ENCODE assay signal across 1 cellular context in the genomic region with DNA sequence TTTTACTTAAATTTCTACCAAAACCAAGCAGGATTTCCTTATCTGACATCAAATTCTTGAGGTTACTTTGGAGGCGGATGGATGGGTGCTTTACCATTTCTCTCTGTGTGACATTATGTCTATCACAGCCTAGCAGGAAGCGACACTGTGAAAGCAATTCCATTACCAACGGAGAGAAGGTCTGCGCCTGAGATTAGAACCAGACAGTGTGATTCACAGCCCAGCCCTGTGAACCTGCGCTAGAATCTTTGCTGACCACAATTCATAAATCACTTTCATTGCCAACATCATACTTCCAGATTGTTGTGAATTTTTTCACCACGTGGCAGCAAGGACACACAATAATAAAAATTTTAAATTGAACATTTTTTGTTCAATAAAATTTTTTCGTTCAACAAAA.
TF ChIP-seq lines count a peak whose summit lies in the region.

No MANE protein-coding gene starts in this region.

TF ChIP-seq in K562, 482 proteins besides CTCF, POLR2A, EP300 and RAD21 (continued from another document and continues in another):
- TF ChIP-seq, protein P1, sequence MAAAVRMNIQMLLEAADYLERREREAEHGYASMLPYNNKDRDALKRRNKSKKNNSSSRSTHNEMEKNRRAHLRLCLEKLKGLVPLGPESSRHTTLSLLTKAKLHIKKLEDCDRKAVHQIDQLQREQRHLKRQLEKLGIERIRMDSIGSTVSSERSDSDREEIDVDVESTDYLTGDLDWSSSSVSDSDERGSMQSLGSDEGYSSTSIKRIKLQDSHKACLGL (CRISPR knock-in tag; IDR thresholded peaks at IDR 0.05; ENCODE audit: borderline replicate concordance, poor library complexity, severe bottlenecking): no peak
- TF ChIP-seq, protein P2, sequence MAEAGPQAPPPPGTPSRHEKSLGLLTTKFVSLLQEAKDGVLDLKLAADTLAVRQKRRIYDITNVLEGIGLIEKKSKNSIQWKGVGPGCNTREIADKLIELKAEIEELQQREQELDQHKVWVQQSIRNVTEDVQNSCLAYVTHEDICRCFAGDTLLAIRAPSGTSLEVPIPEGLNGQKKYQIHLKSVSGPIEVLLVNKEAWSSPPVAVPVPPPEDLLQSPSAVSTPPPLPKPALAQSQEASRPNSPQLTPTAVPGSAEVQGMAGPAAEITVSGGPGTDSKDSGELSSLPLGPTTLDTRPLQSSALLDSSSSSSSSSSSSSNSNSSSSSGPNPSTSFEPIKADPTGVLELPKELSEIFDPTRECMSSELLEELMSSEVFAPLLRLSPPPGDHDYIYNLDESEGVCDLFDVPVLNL (CRISPR knock-in tag; IDR thresholded peaks at IDR 0.05; ENCODE audit: low read depth): no peak
- TF ChIP-seq, protein P3, sequence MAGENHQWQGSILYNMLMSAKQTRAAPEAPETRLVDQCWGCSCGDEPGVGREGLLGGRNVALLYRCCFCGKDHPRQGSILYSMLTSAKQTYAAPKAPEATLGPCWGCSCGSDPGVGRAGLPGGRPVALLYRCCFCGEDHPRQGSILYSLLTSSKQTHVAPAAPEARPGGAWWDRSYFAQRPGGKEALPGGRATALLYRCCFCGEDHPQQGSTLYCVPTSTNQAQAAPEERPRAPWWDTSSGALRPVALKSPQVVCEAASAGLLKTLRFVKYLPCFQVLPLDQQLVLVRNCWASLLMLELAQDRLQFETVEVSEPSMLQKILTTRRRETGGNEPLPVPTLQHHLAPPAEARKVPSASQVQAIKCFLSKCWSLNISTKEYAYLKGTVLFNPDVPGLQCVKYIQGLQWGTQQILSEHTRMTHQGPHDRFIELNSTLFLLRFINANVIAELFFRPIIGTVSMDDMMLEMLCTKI (IDR thresholded peaks at IDR 0.05; ENCODE audit: partially characterized antibody): no peak
- TF ChIP-seq PHF8 (IDR thresholded peaks at IDR 0.05; ENCODE audit: borderline replicate concordance, low read length) (no peak), GTF2F1 (IDR thresholded peaks at IDR 0.05; ENCODE audit: low read depth, low read length) (no peak), EWSR1 (IDR thresholded peaks at IDR 0.05; ENCODE audit: borderline replicate concordance, low read depth, partially characterized antibody) (no peak), CEBPG (CRISPR knock-in tag; IDR thresholded peaks at IDR 0.05) (no peak), CEBPG (tag; conservative IDR thresholded peaks at IDR 0.05 in 1 of 2, IDR thresholded peaks at IDR 0.05 in 1 of 2) (no peak), BRD9 (IDR thresholded peaks at IDR 0.05; ENCODE audit: low read depth, partially characterized antibody) (no peak), ZFPM2 (CRISPR knock-in tag; IDR thresholded peaks at IDR 0.05) (no peak), KDM2B (CRISPR knock-in tag; IDR thresholded peaks at IDR 0.05) (no peak), ZNF696 (CRISPR knock-in tag; conservative IDR thresholded peaks at IDR 0.05) (no peak), MTF1 (CRISPR knock-in tag; IDR thresholded peaks at IDR 0.05; ENCODE audit: borderline replicate concordance) (no peak), ZNF431 (CRISPR knock-in tag; IDR thresholded peaks at IDR 0.05) (no peak), ZNF174 (CRISPR knock-in tag; IDR thresholded peaks at IDR 0.05) (no peak), PRMT5 (CRISPR knock-in tag; IDR thresholded peaks at IDR 0.05) (no peak), CXXC5 (CRISPR knock-in tag; IDR thresholded peaks at IDR 0.05) (peak; percentile 77), YBX1 (IDR thresholded peaks at IDR 0.05) (no peak), BRD4 (IDR thresholded peaks at IDR 0.05) (no peak), HNRNPK (IDR thresholded peaks at IDR 0.05; ENCODE audit: low read depth, low read length, poor library complexity, severe bottlenecking) (no peak), JUN (IDR thresholded peaks at IDR 0.05; ENCODE audit: borderline replicate concordance, low read depth, low read length) (no peak; the same call in 1 of the 2 replicates), JUN (CRISPR knock-in tag; IDR thresholded peaks at IDR 0.05; ENCODE audit: borderline replicate concordance) (no peak), DPF2 (IDR thresholded peaks at IDR 0.05) (peak; percentile 90), POLR2H (tag; IDR thresholded peaks at IDR 0.05; ENCODE audit: low read depth) (0 out of 2 replicates have a peak, but pooled peaks have one; percentile 46), ZNF133 (CRISPR knock-in tag; IDR thresholded peaks at IDR 0.05) (no peak)
- TF ChIP-seq, protein P4, sequence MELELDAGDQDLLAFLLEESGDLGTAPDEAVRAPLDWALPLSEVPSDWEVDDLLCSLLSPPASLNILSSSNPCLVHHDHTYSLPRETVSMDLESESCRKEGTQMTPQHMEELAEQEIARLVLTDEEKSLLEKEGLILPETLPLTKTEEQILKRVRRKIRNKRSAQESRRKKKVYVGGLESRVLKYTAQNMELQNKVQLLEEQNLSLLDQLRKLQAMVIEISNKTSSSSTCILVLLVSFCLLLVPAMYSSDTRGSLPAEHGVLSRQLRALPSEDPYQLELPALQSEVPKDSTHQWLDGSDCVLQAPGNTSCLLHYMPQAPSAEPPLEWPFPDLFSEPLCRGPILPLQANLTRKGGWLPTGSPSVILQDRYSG (tag; conservative IDR thresholded peaks at IDR 0.05; ENCODE audit: low read depth): no peak
- TF ChIP-seq, protein P5, sequence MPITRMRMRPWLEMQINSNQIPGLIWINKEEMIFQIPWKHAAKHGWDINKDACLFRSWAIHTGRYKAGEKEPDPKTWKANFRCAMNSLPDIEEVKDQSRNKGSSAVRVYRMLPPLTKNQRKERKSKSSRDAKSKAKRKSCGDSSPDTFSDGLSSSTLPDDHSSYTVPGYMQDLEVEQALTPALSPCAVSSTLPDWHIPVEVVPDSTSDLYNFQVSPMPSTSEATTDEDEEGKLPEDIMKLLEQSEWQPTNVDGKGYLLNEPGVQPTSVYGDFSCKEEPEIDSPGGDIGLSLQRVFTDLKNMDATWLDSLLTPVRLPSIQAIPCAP (CRISPR knock-in tag; IDR thresholded peaks at IDR 0.05; ENCODE audit: borderline replicate concordance): no peak
- TF ChIP-seq, protein P6, sequence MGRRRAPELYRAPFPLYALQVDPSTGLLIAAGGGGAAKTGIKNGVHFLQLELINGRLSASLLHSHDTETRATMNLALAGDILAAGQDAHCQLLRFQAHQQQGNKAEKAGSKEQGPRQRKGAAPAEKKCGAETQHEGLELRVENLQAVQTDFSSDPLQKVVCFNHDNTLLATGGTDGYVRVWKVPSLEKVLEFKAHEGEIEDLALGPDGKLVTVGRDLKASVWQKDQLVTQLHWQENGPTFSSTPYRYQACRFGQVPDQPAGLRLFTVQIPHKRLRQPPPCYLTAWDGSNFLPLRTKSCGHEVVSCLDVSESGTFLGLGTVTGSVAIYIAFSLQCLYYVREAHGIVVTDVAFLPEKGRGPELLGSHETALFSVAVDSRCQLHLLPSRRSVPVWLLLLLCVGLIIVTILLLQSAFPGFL (CRISPR knock-in tag; IDR thresholded peaks at IDR 0.05): no peak
- TF ChIP-seq, protein P7, sequence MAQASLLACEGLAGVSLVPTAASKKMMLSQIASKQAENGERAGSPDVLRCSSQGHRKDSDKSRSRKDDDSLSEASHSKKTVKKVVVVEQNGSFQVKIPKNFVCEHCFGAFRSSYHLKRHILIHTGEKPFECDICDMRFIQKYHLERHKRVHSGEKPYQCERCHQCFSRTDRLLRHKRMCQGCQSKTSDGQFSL (CRISPR knock-in tag; IDR thresholded peaks at IDR 0.05): no peak
- TF ChIP-seq, protein P7 (tag; IDR thresholded peaks at IDR 0.05): no peak
- TF ChIP-seq, protein P8, sequence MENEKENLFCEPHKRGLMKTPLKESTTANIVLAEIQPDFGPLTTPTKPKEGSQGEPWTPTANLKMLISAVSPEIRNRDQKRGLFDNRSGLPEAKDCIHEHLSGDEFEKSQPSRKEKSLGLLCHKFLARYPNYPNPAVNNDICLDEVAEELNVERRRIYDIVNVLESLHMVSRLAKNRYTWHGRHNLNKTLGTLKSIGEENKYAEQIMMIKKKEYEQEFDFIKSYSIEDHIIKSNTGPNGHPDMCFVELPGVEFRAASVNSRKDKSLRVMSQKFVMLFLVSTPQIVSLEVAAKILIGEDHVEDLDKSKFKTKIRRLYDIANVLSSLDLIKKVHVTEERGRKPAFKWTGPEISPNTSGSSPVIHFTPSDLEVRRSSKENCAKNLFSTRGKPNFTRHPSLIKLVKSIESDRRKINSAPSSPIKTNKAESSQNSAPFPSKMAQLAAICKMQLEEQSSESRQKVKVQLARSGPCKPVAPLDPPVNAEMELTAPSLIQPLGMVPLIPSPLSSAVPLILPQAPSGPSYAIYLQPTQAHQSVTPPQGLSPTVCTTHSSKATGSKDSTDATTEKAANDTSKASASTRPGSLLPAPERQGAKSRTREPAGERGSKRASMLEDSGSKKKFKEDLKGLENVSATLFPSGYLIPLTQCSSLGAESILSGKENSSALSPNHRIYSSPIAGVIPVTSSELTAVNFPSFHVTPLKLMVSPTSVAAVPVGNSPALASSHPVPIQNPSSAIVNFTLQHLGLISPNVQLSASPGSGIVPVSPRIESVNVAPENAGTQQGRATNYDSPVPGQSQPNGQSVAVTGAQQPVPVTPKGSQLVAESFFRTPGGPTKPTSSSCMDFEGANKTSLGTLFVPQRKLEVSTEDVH (IDR thresholded peaks at IDR 0.05; ENCODE audit: low read depth, partially characterized antibody): no peak
- TF ChIP-seq, protein P9, sequence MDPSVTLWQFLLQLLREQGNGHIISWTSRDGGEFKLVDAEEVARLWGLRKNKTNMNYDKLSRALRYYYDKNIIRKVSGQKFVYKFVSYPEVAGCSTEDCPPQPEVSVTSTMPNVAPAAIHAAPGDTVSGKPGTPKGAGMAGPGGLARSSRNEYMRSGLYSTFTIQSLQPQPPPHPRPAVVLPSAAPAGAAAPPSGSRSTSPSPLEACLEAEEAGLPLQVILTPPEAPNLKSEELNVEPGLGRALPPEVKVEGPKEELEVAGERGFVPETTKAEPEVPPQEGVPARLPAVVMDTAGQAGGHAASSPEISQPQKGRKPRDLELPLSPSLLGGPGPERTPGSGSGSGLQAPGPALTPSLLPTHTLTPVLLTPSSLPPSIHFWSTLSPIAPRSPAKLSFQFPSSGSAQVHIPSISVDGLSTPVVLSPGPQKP (CRISPR knock-in tag; IDR thresholded peaks at IDR 0.05): no peak
- TF ChIP-seq, protein P10, sequence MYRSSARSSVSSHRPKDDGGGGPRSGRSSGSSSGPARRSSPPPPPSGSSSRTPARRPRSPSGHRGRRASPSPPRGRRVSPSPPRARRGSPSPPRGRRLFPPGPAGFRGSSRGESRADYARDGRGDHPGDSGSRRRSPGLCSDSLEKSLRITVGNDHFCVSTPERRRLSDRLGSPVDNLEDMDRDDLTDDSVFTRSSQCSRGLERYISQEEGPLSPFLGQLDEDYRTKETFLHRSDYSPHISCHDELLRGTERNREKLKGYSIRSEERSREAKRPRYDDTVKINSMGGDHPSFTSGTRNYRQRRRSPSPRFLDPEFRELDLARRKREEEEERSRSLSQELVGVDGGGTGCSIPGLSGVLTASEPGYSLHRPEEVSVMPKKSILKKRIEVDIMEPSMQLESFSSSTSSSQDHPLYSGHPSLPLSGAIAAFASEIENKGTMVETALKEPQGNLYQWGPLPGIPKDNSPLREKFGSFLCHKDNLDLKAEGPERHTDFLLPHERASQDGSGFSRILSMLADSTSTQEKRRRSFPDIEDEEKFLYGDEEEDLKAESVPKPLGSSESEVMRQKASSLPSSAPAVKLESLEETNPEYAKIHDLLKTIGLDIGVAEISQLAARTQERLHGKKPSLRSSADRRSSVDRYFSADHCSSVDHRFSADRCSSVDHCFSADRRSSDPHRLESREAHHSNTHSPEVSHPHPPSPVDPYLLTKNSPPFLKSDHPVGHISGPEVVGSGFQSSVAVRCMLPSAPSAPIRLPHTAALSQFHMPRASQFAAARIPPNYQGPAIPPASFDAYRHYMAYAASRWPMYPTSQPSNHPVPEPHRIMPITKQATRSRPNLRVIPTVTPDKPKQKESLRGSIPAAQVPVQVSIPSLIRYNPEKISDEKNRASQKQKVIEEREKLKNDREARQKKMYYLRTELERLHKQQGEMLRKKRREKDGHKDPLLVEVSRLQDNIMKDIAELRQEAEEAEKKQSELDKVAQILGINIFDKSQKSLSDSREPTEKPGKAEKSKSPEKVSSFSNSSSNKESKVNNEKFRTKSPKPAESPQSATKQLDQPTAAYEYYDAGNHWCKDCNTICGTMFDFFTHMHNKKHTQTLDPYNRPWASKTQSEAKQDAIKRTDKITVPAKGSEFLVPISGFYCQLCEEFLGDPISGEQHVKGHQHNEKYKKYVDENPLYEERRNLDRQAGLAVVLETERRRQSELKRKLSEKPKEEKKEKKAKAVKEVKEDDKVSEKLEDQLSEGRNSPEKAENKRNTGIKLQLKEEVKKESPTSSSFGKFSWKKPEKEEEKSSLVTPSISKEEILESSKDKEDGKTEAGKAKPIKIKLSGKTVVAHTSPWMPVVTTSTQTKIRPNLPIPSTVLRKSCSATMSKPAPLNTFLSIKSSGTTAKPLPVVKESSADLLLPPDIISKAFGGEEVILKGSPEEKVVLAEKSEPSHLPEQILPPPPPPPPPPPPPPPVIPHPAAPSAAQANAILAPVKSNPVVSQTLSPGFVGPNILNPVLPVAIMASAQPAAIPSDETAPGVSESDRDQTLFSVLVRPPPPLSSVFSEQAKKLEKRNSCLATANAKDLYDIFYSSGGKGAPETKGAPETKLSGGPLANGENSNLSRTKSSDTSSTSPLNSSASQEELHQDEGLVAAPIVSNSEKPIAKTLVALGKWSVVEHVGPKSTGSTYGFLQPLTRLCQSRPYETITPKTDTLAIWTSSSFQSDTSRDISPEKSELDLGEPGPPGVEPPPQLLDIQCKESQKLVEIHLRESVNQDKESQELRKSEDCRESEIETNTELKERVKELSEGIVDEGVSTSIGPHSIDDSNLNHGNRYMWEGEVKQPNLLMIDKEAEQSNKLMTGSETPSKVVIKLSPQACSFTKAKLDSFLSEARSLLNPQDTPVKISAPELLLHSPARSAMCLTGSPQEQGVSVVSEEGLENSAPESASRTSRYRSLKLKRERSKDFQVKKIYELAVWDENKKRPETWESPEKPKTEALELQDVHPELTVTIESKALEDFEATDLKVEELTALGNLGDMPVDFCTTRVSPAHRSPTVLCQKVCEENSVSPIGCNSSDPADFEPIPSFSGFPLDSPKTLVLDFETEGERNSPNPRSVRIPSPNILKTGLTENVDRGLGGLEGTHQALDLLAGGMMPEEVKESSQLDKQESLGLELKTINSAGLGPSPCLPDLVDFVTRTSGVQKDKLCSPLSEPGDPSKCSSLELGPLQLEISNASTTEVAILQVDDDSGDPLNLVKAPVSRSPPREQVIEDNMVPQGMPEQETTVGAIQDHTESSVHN (IDR thresholded peaks at IDR 0.05; ENCODE audit: borderline replicate concordance in 1 of 2, low read depth in 1 of 2): peak in 1 of 2 experiments; percentile 65; a peak in 2 of 4 replicates
- TF ChIP-seq, protein P11, sequence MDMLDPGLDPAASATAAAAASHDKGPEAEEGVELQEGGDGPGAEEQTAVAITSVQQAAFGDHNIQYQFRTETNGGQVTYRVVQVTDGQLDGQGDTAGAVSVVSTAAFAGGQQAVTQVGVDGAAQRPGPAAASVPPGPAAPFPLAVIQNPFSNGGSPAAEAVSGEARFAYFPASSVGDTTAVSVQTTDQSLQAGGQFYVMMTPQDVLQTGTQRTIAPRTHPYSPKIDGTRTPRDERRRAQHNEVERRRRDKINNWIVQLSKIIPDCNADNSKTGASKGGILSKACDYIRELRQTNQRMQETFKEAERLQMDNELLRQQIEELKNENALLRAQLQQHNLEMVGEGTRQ (CRISPR knock-in tag; IDR thresholded peaks at IDR 0.05): no peak
